ENCODE assay signal across 17 cellular contexts in genomic region chr20:10250902-10251301, GRCh38. TPM values are rescaled to one million over a fixed set of nuclear protein-coding genes. Genes with fewer than 3 reads are reported as not detected.
DNase-seq lines count a peak whose midpoint lies in the region; ATAC-seq and TF ChIP-seq lines count a peak whose summit lies in the region.
"Had no signal": no experiment of that assay in that cellular context is flagged by ENCODE, and none has a peak within 500 bp of the region (broad histone marks: within the 10 kb centered on the region; RNA-seq: fewer than 3 reads in every experiment).

No MANE protein-coding gene starts in this region.

- H3K27me3 ChIP-seq in SJCRH30: peaks cover 13% of the 10 kb centered on the region
- H3K27me3 ChIP-seq: pancreas had no signal

- ATAC-seq in SK-N-SH treated with all-trans-retinoic acid at 6 μM for 48 hours: no peak
- ATAC-seq: HCT116, left lobe of liver, natural killer cell, right cardiac atrium had no signal

- no peaks in the 10 kb centered on the region for H3K4me1 ChIP-seq in SJCRH30
- H3K4me1 ChIP-seq: pancreas had no signal

- H3K27ac ChIP-seq in epithelial cell of prostate (no peak overlapping the region), SJCRH30 (no peak overlapping the region)
- H3K27ac ChIP-seq: pancreas had no signal

- H3K4me3 ChIP-seq in SJCRH30: no peak overlapping the region
- H3K4me3 ChIP-seq: pancreas had no signal

- in situ Hi-C loops in G401 (cut with HindIII; ENCODE audit: low sequenced_read_pairs): no loop called here

- no peaks in the 10 kb centered on the region for H3K36me3 ChIP-seq in SJCRH30
- H3K36me3 ChIP-seq: pancreas had no signal

- DNase-seq in Daoy (ENCODE audit: low read depth) (peak; percentile 42), NCI-H1436 treated with DMSO at 0.1 percent for 48 hours (lab: John Stamatoyannopoulos, UW) (peak; percentile 7), NCI-H748 treated with DMSO at 0.1 percent for 48 hours (lab: John Stamatoyannopoulos, UW) (peak; percentile 86), epithelial cell of prostate (ENCODE audit: low read depth, low spot score) (peak; percentile 52), G401 (ENCODE audit: low spot score) (no peak), NOMO-1 treated with DMSO at 0.1 percent for 48 hours (lab: John Stamatoyannopoulos, UW; ENCODE audit: unreplicated experiment) (no peak), SJCRH30 (no peak)
- DNase-seq: activated CD4-positive, alpha-beta T cell treated with anti-CD3 and anti-CD28 coated beads, Interleukin-2, amount 10 ng/mL, durations not matched to agents 24 days and 14 days; effector memory CD4-positive, alpha-beta T cell; IMR-90; natural killer cell; pancreas; right cardiac atrium; stimulated activated CD8-positive, alpha-beta memory T cell treated with anti-CD3 and anti-CD28 coated beads, Interleukin-4, amount 100 ng/mL, for 48 hours had no signal

- H3K9me3 ChIP-seq in SJCRH30 (replicated peaks): no peaks in the 10 kb centered on the region
- H3K9me3 ChIP-seq: pancreas had no signal

TF ChIP-seq in SK-N-SH treated with all-trans-retinoic acid at 6 μM for 48 hours, 23 proteins besides CTCF, POLR2A, EP300 and RAD21:
- no peak for TF ChIP-seq TSHZ2 (CRISPR knock-in tag; IDR thresholded peaks at IDR 0.05)
- TF ChIP-seq TCF4 (CRISPR knock-in tag; IDR thresholded peaks at IDR 0.05; ENCODE audit: borderline replicate concordance): no peak
- TF ChIP-seq CSDC2 (CRISPR knock-in tag; IDR thresholded peaks at IDR 0.05): no peak
- no peak for TF ChIP-seq SNAI2 (CRISPR knock-in tag; IDR thresholded peaks at IDR 0.05)
- no peak for TF ChIP-seq OSR1 (CRISPR knock-in tag; IDR thresholded peaks at IDR 0.05)
- TF ChIP-seq ZFP3 (CRISPR knock-in tag; IDR thresholded peaks at IDR 0.05): no peak
- TF ChIP-seq POU6F1 (CRISPR knock-in tag; IDR thresholded peaks at IDR 0.05; ENCODE audit: borderline replicate concordance, low read depth): no peak
- TF ChIP-seq PPARA (CRISPR knock-in tag; IDR thresholded peaks at IDR 0.05; ENCODE audit: borderline replicate concordance): no peak
- no peak for TF ChIP-seq CSRNP3 (CRISPR knock-in tag; IDR thresholded peaks at IDR 0.05)
- no peak for TF ChIP-seq ISL1 (CRISPR knock-in tag; IDR thresholded peaks at IDR 0.05)
- no peak for TF ChIP-seq ZNF8 (CRISPR knock-in tag; IDR thresholded peaks at IDR 0.05)
- no peak for TF ChIP-seq ZNF70 (CRISPR knock-in tag; IDR thresholded peaks at IDR 0.05)
- TF ChIP-seq CREB5 (CRISPR knock-in tag; IDR thresholded peaks at IDR 0.05; ENCODE audit: low read depth): no peak
- TF ChIP-seq PATZ1 (CRISPR knock-in tag; IDR thresholded peaks at IDR 0.05; ENCODE audit: borderline replicate concordance): no peak

RNA-seq across cellular contexts. Expression of gene SNAP25, which starts 32.3 kb away (rescaled TPM):
- 0.09 and 0.80 TPM in 2 replicates for total RNA-seq in Daoy (2014; rRNA removed; shearing (Covaris generic))
- not detected in 2 replicates for total RNA-seq in G401 (2014; rRNA removed; shearing (Covaris generic))
- total RNA-seq in SJCRH30 (2014; rRNA removed; shearing (Covaris generic)): not detected in 2 replicates
- total RNA-seq: left lobe of liver, natural killer cell had no signal

Comparison
In these comparisons a context has a peak if more than half of its experiments do, and no peak if none do; other contexts are left out.
1. DNase-seq: peak in Daoy (single experiment), NCI-H1436 treated with DMSO at 0.1 percent for 48 hours (single experiment), NCI-H748 treated with DMSO at 0.1 percent for 48 hours (single experiment) and epithelial cell of prostate (single experiment); none in G401 (single experiment), NOMO-1 treated with DMSO at 0.1 percent for 48 hours (single experiment) and SJCRH30 (0 of 2).